ENCODE assay signal across 12 cellular contexts in the genomic region with DNA sequence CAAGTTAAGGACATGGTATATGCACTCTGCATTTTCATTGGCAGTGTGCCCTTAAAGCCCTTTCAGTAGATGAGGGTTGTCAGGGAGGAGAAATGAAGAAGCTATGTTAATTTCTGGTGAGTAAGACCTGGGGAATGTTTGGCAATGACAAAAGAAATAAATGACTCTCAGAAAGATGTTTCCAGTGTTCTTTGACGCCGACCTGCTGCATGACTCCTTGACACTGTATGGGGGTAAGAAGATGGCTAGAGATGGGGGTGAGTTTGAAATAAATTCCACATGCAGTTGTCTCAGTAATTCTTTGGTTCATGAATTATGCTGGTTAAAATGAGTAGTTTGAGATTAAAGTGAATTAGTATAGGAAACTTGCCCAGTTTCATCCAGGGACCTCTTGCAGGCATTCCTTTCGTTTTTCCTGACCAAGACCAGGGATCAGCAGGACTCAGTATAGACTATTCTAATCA. TPM values are rescaled to one million over a fixed set of nuclear protein-coding genes. Genes with fewer than 3 reads are reported as not detected.
A peak's percentile ranks its signal among the peaks of the same experiment; 100 is the strongest.
DNase-seq lines count a peak whose midpoint lies in the region; ATAC-seq and TF ChIP-seq lines count a peak whose summit lies in the region.
"Had no signal": no experiment of that assay in that cellular context is flagged by ENCODE, and none has a peak within 500 bp of the region (broad histone marks: within the 10 kb centered on the region; RNA-seq: fewer than 3 reads in every experiment).

No MANE protein-coding gene starts in this region.

- no peaks in the 10 kb centered on the region for H3K79me2 ChIP-seq in smooth muscle cell (ENCODE audit: low read depth)

- WGBS in smooth muscle cell (ENCODE audit: low lambda C conversion rate) = 73% methylated on average over 3 of the region's 3 CpGs

- H3K4me3 Mint-ChIP-seq in activated naive CD4-positive, alpha-beta T cell treated with anti-CD3 and anti-CD28 coated beads, Interleukin-2, amount 50 U/mL, for 24 hours = no peak overlapping the region
- no peak overlapping the region for H3K4me3 Mint-ChIP-seq in activated T-cell treated with anti-CD3 and anti-CD28 coated beads, Interleukin-2, amount 50 U/mL, for 4 hours
- H3K4me3 Mint-ChIP-seq in activated CD4-positive, alpha-beta T cell treated with anti-CD3 and anti-CD28 coated beads, Interleukin-2, amount 10 ng/mL, durations not matched to agents 24 days and 14 days = no peak overlapping the region
- H3K4me3 Mint-ChIP-seq: immature natural killer cell had no signal

- H3K27ac ChIP-seq in SJSA1 (peak overlapping the region; percentile 47), smooth muscle cell (ENCODE audit: low read depth) (peak overlapping the region; percentile 15)
- H3K27ac ChIP-seq: VCaP had no signal

- no peaks in the 10 kb centered on the region for H3K27me3 Mint-ChIP-seq in activated naive CD4-positive, alpha-beta T cell treated with anti-CD3 and anti-CD28 coated beads, Interleukin-2, amount 50 U/mL, for 24 hours
- no peaks in the 10 kb centered on the region for H3K27me3 Mint-ChIP-seq in activated T-cell treated with anti-CD3 and anti-CD28 coated beads, Interleukin-2, amount 50 U/mL, for 4 hours (ENCODE audit: low read depth)
- H3K27me3 Mint-ChIP-seq in activated CD4-positive, alpha-beta T cell treated with anti-CD3 and anti-CD28 coated beads, Interleukin-2, amount 10 ng/mL, durations not matched to agents 24 days and 14 days = no peaks in the 10 kb centered on the region

- H2AFZ ChIP-seq in smooth muscle cell (ENCODE audit: low read depth) = no peak overlapping the region

- H3K9me3 ChIP-seq in SJSA1 (replicated peaks) (no peaks in the 10 kb centered on the region), smooth muscle cell (replicated peaks; ENCODE audit: low read depth) (no peaks in the 10 kb centered on the region)

- peaks cover 4% of the 10 kb centered on the region for H3K4me1 Mint-ChIP-seq in activated naive CD4-positive, alpha-beta T cell treated with anti-CD3 and anti-CD28 coated beads, Interleukin-2, amount 50 U/mL, for 24 hours
- H3K4me1 Mint-ChIP-seq in activated T-cell treated with anti-CD3 and anti-CD28 coated beads, Interleukin-2, amount 50 U/mL, for 4 hours (ENCODE audit: low read depth) = peaks cover 10% of the 10 kb centered on the region
- H3K4me1 Mint-ChIP-seq in activated CD4-positive, alpha-beta T cell treated with anti-CD3 and anti-CD28 coated beads, Interleukin-2, amount 10 ng/mL, durations not matched to agents 24 days and 14 days = peaks cover 14% of the 10 kb centered on the region
- H3K4me1 Mint-ChIP-seq: immature natural killer cell had no signal

- no peak overlapping the region for H3K4me2 ChIP-seq in smooth muscle cell

- intact Hi-C loops in activated CD4-positive, alpha-beta T cell treated with anti-CD3 and anti-CD28 coated beads, Interleukin-2, amount 10 ng/mL, durations not matched to agents 24 days and 14 days (cut with micrococcal nuclease) = no loop called here

- H3K4me1 ChIP-seq in SJSA1 (replicated peaks) = peaks cover 43% of the 10 kb centered on the region
- H3K4me1 ChIP-seq in smooth muscle cell (ENCODE audit: low read depth) = peaks cover 7% of the 10 kb centered on the region

- H4K20me1 ChIP-seq in smooth muscle cell (ENCODE audit: low read depth) = no peaks in the 10 kb centered on the region

- no peak overlapping the region for H3K4me3 ChIP-seq in SJSA1
- no peak overlapping the region for H3K4me3 ChIP-seq in fibroblast of pulmonary artery (replicated peaks; ENCODE audit: low read depth, low read length)
- no peak overlapping the region for H3K4me3 ChIP-seq in smooth muscle cell

- no peak overlapping the region for H3K9ac ChIP-seq in smooth muscle cell (ENCODE audit: low read depth)

- H3K27me3 ChIP-seq in SJSA1 (replicated peaks) = no peaks in the 10 kb centered on the region
- no peaks in the 10 kb centered on the region for H3K27me3 ChIP-seq in smooth muscle cell (ENCODE audit: low read depth)

- H3K9me3 Mint-ChIP-seq in activated naive CD4-positive, alpha-beta T cell treated with anti-CD3 and anti-CD28 coated beads, Interleukin-2, amount 50 U/mL, for 24 hours = no peaks in the 10 kb centered on the region
- H3K9me3 Mint-ChIP-seq in activated T-cell treated with anti-CD3 and anti-CD28 coated beads, Interleukin-2, amount 50 U/mL, for 4 hours = no peaks in the 10 kb centered on the region
- no peaks in the 10 kb centered on the region for H3K9me3 Mint-ChIP-seq in activated CD4-positive, alpha-beta T cell treated with anti-CD3 and anti-CD28 coated beads, Interleukin-2, amount 10 ng/mL, durations not matched to agents 24 days and 14 days
- H3K9me3 Mint-ChIP-seq: activated T-helper 2 cell treated with anti-CD3 and anti-CD28 coated beads, Interferon-gamma antibody, Interleukin-2, Interleukin-4, amounts not matched to agents 10 μg/mL and 5 μg/mL and 100 μg/mL, durations not matched to agents 14 hours and 24 hours and 36 hours; immature natural killer cell had no signal

- ATAC-seq in activated T-cell treated with anti-CD3 and anti-CD28 coated beads, Interleukin-2, amount 50 U/mL, for 4 hours = no peak

- TF ChIP-seq CTCF in fibroblast of pulmonary artery (IDR thresholded peaks at IDR 0.05; ENCODE audit: low read length, missing control alignments) (no peak), smooth muscle cell (IDR thresholded peaks at IDR 0.05; ENCODE audit: borderline replicate concordance, insufficient read depth, poor library complexity, severe bottlenecking) (no peak)

- H3K36me3 ChIP-seq in SJSA1 = peaks cover 59% of the 10 kb centered on the region
- peaks cover 7% of the 10 kb centered on the region for H3K36me3 ChIP-seq in smooth muscle cell (ENCODE audit: low read depth)

- no peak for DNase-seq in activated naive CD4-positive, alpha-beta T cell treated with anti-CD3 and anti-CD28 coated beads, Interleukin-2, amount 50 U/mL, for 16 hours
- DNase-seq in SJSA1 (ENCODE audit: low read depth in 1 of 2, low spot score in 2 of 2) = peak; percentile 76 to 88
- peak; percentile 61 for DNase-seq in fibroblast of pulmonary artery (ENCODE audit: low read depth)
- DNase-seq in smooth muscle cell (lab: John Stamatoyannopoulos, UW; ENCODE audit: unreplicated experiment) = no peak
- no peak for DNase-seq in activated CD4-positive, CD25-positive, alpha-beta regulatory T cell (lab: John Stamatoyannopoulos, UW)
- DNase-seq in activated T-cell treated with anti-CD3 and anti-CD28 coated beads, Interleukin-2, amount 50 U/mL, for 4 hours = no peak
- no peak for DNase-seq in activated CD4-positive, alpha-beta T cell treated with anti-CD3 and anti-CD28 coated beads, Interleukin-2, amount 10 ng/mL, durations not matched to agents 24 days and 14 days
- DNase-seq: immature natural killer cell; stimulated activated CD4-positive, alpha-beta T cell treated with anti-CD3 and anti-CD28 coated beads, Interleukin-1b, Interleukin-23, amount 100 ng/mL, for 48 hours had no signal

- H3K36me3 Mint-ChIP-seq in activated naive CD4-positive, alpha-beta T cell treated with anti-CD3 and anti-CD28 coated beads, Interleukin-2, amount 50 U/mL, for 24 hours = peaks cover 23% of the 10 kb centered on the region
- H3K36me3 Mint-ChIP-seq in activated T-cell treated with anti-CD3 and anti-CD28 coated beads, Interleukin-2, amount 50 U/mL, for 4 hours (ENCODE audit: insufficient read depth) = peaks cover 49% of the 10 kb centered on the region
- peaks cover 43% of the 10 kb centered on the region for H3K36me3 Mint-ChIP-seq in activated CD4-positive, alpha-beta T cell treated with anti-CD3 and anti-CD28 coated beads, Interleukin-2, amount 10 ng/mL, durations not matched to agents 24 days and 14 days (ENCODE audit: low read depth)

- peak overlapping the region; percentile 4 for H3K27ac Mint-ChIP-seq in activated naive CD4-positive, alpha-beta T cell treated with anti-CD3 and anti-CD28 coated beads, Interleukin-2, amount 50 U/mL, for 24 hours
- H3K27ac Mint-ChIP-seq in activated CD4-positive, alpha-beta T cell treated with anti-CD3 and anti-CD28 coated beads, Interleukin-2, amount 10 ng/mL, durations not matched to agents 24 days and 14 days = no peak overlapping the region
- H3K27ac Mint-ChIP-seq: activated T-helper 2 cell treated with anti-CD3 and anti-CD28 coated beads, Interferon-gamma antibody, Interleukin-2, Interleukin-4, amounts not matched to agents 10 μg/mL and 5 μg/mL and 100 μg/mL, durations not matched to agents 14 hours and 24 hours and 36 hours had no signal

- peaks cover 22% of the 10 kb centered on the region for H3F3A ChIP-seq in smooth muscle cell (ENCODE audit: low read depth)

RNA-seq across cellular contexts. Expression of a gene that starts 5.9 kb away (rescaled TPM):
- total RNA-seq in SJSA1 (2014; rRNA removed; shearing (Covaris generic)) = 2.4 and 2.9 TPM in 2 replicates
- total RNA-seq in smooth muscle cell = 0.81 and 6.3 TPM in 2 replicates
- polyA plus RNA-seq in smooth muscle cell = 1.7 and 3.4 TPM in 2 replicates
- under 1 TPM; 0.11 to 0.27 (median 0.25) TPM for total RNA-seq in activated T-cell treated with anti-CD3 and anti-CD28 coated beads, Interleukin-2, amount 50 U/mL, for 4 hours
- total RNA-seq in activated CD4-positive, alpha-beta T cell treated with anti-CD3 and anti-CD28 coated beads, Interleukin-2, amount 10 ng/mL, durations not matched to agents 24 days and 14 days = 0.54 and 0.63 TPM in 2 replicates

RNA-seq across cellular contexts. Expression of a gene that starts 5.9 kb away (rescaled TPM):
- 68.8 and 70.2 TPM in 2 replicates for total RNA-seq in SJSA1 (2014; rRNA removed; shearing (Covaris generic))
- 39.0 and 51.6 TPM in 2 replicates for total RNA-seq in smooth muscle cell
- polyA plus RNA-seq in smooth muscle cell = 52.7 and 54.0 TPM in 2 replicates
- total RNA-seq in activated T-cell treated with anti-CD3 and anti-CD28 coated beads, Interleukin-2, amount 50 U/mL, for 4 hours = 10 to 100 TPM; 66.5 to 76.6 (median 69.4) TPM
- total RNA-seq in activated CD4-positive, alpha-beta T cell treated with anti-CD3 and anti-CD28 coated beads, Interleukin-2, amount 10 ng/mL, durations not matched to agents 24 days and 14 days = 51.0 and 55.4 TPM in 2 replicates

RNA-seq across cellular contexts. Expression of a gene that starts 40.1 kb away (rescaled TPM):
- 35.2 and 52.8 TPM in 2 replicates for total RNA-seq in SJSA1 (2014; rRNA removed; shearing (Covaris generic))
- 15.6 and 18.6 TPM in 2 replicates for total RNA-seq in smooth muscle cell
- polyA plus RNA-seq in smooth muscle cell = 12.2 and 13.6 TPM in 2 replicates
- total RNA-seq in activated T-cell treated with anti-CD3 and anti-CD28 coated beads, Interleukin-2, amount 50 U/mL, for 4 hours = 10 to 100 TPM; 13.6 to 16.6 (median 16.4) TPM
- total RNA-seq in activated CD4-positive, alpha-beta T cell treated with anti-CD3 and anti-CD28 coated beads, Interleukin-2, amount 10 ng/mL, durations not matched to agents 24 days and 14 days = 29.0 and 32.7 TPM in 2 replicates

RNA-seq across cellular contexts. Expression of a gene that starts 40.5 kb away (rescaled TPM):
- 21.5 and 23.3 TPM in 2 replicates for total RNA-seq in SJSA1 (2014; rRNA removed; shearing (Covaris generic))
- 27.6 and 29.8 TPM in 2 replicates for total RNA-seq in smooth muscle cell
- 18.9 and 27.9 TPM in 2 replicates for polyA plus RNA-seq in smooth muscle cell
- total RNA-seq in activated T-cell treated with anti-CD3 and anti-CD28 coated beads, Interleukin-2, amount 50 U/mL, for 4 hours = 10 to 100 TPM; 23.6 to 31.4 (median 28.1) TPM
- 33.3 and 34.5 TPM in 2 replicates for total RNA-seq in activated CD4-positive, alpha-beta T cell treated with anti-CD3 and anti-CD28 coated beads, Interleukin-2, amount 10 ng/mL, durations not matched to agents 24 days and 14 days

RNA-seq across cellular contexts. Expression of a gene that starts 40.7 kb away (rescaled TPM):
- total RNA-seq in SJSA1 (2014; rRNA removed; shearing (Covaris generic)) = 49.7 and 52.8 TPM in 2 replicates
- 27.5 and 28.7 TPM in 2 replicates for total RNA-seq in smooth muscle cell
- polyA plus RNA-seq in smooth muscle cell = 26.2 and 29.7 TPM in 2 replicates
- 10 to 100 TPM; 32.7 to 37.5 (median 32.7) TPM for total RNA-seq in activated T-cell treated with anti-CD3 and anti-CD28 coated beads, Interleukin-2, amount 50 U/mL, for 4 hours
- total RNA-seq in activated CD4-positive, alpha-beta T cell treated with anti-CD3 and anti-CD28 coated beads, Interleukin-2, amount 10 ng/mL, durations not matched to agents 24 days and 14 days = 27.1 and 28.7 TPM in 2 replicates

Comparison
In these comparisons a context has a peak if more than half of its experiments do, and no peak if none do; other contexts are left out.
1. DNase-seq: peak in SJSA1 (2 of 2) and fibroblast of pulmonary artery (single experiment); none in activated naive CD4-positive, alpha-beta T cell treated with anti-CD3 and anti-CD28 coated beads, Interleukin-2, amount 50 U/mL, for 16 hours (single experiment), smooth muscle cell (single experiment), activated CD4-positive, CD25-positive, alpha-beta regulatory T cell (0 of 4), activated T-cell treated with anti-CD3 and anti-CD28 coated beads, Interleukin-2, amount 50 U/mL, for 4 hours (single experiment) and activated CD4-positive, alpha-beta T cell treated with anti-CD3 and anti-CD28 coated beads, Interleukin-2, amount 10 ng/mL, durations not matched to agents 24 days and 14 days (single experiment).